In the genomic region with DNA sequence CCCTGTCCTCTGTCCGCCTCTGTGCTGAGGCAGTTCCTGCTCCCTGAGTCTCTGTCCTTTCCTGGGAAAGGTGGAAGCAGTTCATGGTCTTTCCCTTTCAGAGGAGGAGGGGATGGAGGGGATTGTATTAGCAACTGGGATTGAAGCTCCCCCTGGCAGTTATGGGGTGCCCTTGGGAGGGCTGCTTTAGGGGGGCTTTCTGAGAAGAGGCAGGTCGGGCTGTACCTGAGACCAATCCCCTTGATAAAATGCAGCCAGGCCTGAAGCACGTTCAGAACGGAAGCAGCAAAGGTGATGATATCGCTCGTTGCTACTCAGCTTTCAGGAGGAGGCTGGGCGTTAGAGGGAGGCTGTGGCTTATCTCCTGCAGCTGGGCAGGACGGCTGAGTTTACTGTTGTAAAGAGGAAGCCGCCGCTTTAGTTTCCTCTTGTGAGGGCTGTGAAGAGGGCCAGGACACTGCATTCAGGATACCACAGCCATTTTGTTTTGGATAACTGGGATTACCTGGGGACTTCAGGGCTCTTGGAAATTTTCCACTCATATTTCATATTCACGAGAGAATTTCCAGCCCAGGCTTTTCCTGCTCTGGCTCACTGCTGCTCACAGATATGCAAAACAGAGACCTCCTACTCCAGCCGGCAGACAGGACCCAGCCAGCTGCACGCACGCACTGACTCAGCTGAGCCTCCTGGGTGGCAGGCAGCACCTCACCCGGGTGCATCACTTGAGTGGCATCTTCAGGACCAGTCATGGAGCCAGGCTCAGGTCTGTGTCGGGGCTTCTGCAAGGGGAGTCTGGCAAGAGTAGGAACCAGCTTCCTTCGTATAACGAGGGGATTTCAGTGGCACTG, we compare ENCODE assay signal across 8 cellular contexts. TPM values are rescaled to one million over a fixed set of nuclear protein-coding genes. Genes with fewer than 3 reads are reported as not detected.
A peak's percentile ranks its signal among the peaks of the same experiment; 100 is the strongest.
DNase-seq lines count a peak whose midpoint lies in the region; ATAC-seq lines count a peak whose summit lies in the region.

No MANE protein-coding gene starts in this region.

- no peaks in the 10 kb centered on the region for H3K9me3 Mint-ChIP-seq in activated naive CD4-positive, alpha-beta T cell treated with anti-CD3 and anti-CD28 coated beads, Interleukin-2, amount 50 U/mL, for 72 hours

- H3K27ac Mint-ChIP-seq in activated naive CD4-positive, alpha-beta T cell treated with anti-CD3 and anti-CD28 coated beads, Interleukin-2, amount 50 U/mL, for 72 hours = peak overlapping the region; percentile 93 to 94

- peak overlapping the region; percentile 55 for H3K4me3 ChIP-seq in skeletal muscle cell (ENCODE audit: low read depth, low read length)

- peak; percentile 19 for DNase-seq in GM04503 (ENCODE audit: low read depth)
- peak; percentile 65 for DNase-seq in KG1 (lab: John Stamatoyannopoulos, UW)
- DNase-seq in SKM-1 (lab: John Stamatoyannopoulos, UW; ENCODE audit: unreplicated experiment) = peak; percentile 63
- peak; percentile 68 to 86 for DNase-seq in activated naive CD4-positive, alpha-beta T cell treated with anti-CD3 and anti-CD28 coated beads, Interleukin-2, amount 50 U/mL, for 72 hours (ENCODE audit: low spot score in 2 of 2)
- peak; percentile 86 for DNase-seq in hepatic stellate cell (ENCODE audit: low spot score)
- peak; percentile 53 for DNase-seq in skeletal muscle cell (ENCODE audit: low read depth)
- no peak for DNase-seq in NCI-H446 treated with DMSO at 0.1 percent for 48 hours (lab: John Stamatoyannopoulos, UW)

- ATAC-seq in GM21786 (IDR thresholded peaks at IDR 0.05; ENCODE audit: unreplicated experiment) = peak; percentile 44
- peak; percentile 72 to 77 for ATAC-seq in activated naive CD4-positive, alpha-beta T cell treated with anti-CD3 and anti-CD28 coated beads, Interleukin-2, amount 50 U/mL, for 72 hours

- H3K36me3 Mint-ChIP-seq in activated naive CD4-positive, alpha-beta T cell treated with anti-CD3 and anti-CD28 coated beads, Interleukin-2, amount 50 U/mL, for 72 hours = peaks cover 18 to 25% of the 10 kb centered on the region in 2 donors

RNA-seq across cellular contexts. Expression of a gene that starts 0.8 kb away (rescaled TPM):
- total RNA-seq in activated naive CD4-positive, alpha-beta T cell treated with anti-CD3 and anti-CD28 coated beads, Interleukin-2, amount 50 U/mL, for 72 hours = 10 to 100 TPM; 41.9 to 50.5 TPM
